Comparison of ENCODE assay signal across 10 cellular contexts in the genomic region with DNA sequence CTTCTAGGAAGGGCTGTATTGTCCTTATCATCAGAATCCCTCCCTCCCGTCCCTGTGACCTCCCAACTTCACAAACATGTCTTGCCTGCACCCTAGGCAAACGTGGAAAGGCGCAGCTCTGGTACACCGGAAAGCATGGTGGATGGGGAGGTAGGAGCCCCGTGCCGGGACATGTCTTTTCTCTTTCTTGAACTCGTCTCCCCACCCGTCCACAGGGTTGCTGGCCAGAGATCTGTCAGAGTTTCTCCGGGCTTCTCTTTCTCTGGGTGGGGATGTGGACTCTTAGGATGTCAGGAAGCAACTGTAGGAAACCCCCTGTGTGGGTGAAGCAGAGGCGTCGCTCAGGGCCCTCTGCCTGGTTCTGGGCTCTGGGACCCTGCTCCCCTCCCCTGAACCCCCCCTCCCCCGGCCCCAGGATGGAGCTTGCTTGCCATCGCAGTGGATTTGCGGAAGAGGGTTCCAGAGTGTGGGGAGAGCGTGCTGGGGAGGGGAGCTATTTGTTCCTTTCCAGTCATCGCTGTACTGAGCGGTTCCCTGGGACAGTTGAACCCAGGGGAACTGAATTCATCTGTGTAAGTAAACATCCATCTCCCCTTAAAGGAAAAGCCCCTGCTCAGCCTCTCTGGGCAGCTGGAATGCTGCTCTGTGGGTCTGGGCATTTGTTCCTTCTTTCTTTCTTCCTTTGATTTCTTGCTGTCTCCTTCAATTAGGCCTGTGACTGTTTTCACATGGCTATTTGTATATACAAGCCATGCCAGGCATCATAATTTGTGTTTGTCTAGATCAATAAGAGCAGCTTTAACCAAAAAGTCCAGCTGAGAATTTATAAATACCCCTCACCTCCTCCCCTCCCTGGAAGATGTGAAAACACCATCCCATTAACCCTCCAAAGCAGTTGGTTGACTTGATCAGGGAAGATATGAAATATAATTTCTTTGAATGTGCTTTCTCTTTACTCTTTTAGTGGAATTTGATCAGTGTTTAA.
A peak's percentile ranks its signal among the peaks of the same experiment; 100 is the strongest.
DNase-seq lines count a peak whose midpoint lies in the region; ATAC-seq and TF ChIP-seq lines count a peak whose summit lies in the region.
"Had no signal": no experiment of that assay in that cellular context is flagged by ENCODE, and none has a peak within 500 bp of the region (broad histone marks: within the 10 kb centered on the region; RNA-seq: fewer than 3 reads in every experiment).

No MANE protein-coding gene starts in this region.

- no peak for ATAC-seq in activated CD8-positive, alpha-beta T cell treated with anti-CD3 and anti-CD28 coated beads, Interleukin-2, amount 10 ng/mL, durations not matched to agents 7 days and 5 days
- ATAC-seq in left ventricle myocardium superior (peak; percentile 57), GM21576 (IDR thresholded peaks at IDR 0.05; ENCODE audit: unreplicated experiment) (no peak)

- no peak for TF ChIP-seq CTCF in GM10248 (IDR thresholded peaks at IDR 0.05; ENCODE audit: control extremely low read depth, extremely low read depth, low read depth, missing control alignments)

- H3K36me3 ChIP-seq in HUES48 (ENCODE audit: control insufficient read depth, insufficient read depth, low read length) (no peaks in the 10 kb centered on the region), skeletal muscle tissue (ENCODE audit: control insufficient read depth in 3 of 3, insufficient read depth in 3 of 3, low read length in 3 of 3) (no peaks in the 10 kb centered on the region)

- H3K4me1 Mint-ChIP-seq in activated CD8-positive, alpha-beta T cell treated with anti-CD3 and anti-CD28 coated beads, Interleukin-2, amount 10 ng/mL, durations not matched to agents 7 days and 5 days (ENCODE audit: low read depth), result peaks cover 77% of the 10 kb centered on the region

- no peak overlapping the region for H3K4me3 Mint-ChIP-seq in activated CD8-positive, alpha-beta T cell treated with anti-CD3 and anti-CD28 coated beads, Interleukin-2, amount 10 ng/mL, durations not matched to agents 7 days and 5 days
- H3K4me3 Mint-ChIP-seq: dendritic cell treated with granulocyte-macrophage colony-stimulating factor and Interleukin-4, amounts not matched to agents 40 ng/mL and 50 ng/mL, for 4 days had no signal

- peak overlapping the region; percentile 44 for H3K27ac ChIP-seq in HUES48 (ENCODE audit: low read depth, low read length)
- H3K27ac ChIP-seq in skeletal muscle tissue (ENCODE audit: low read depth, low read length), result peak overlapping the region; percentile 65

- POLR2A ChIA-PET in activated CD8-positive, alpha-beta T cell treated with anti-CD3 and anti-CD28 coated beads, Interleukin-2, amount 10 ng/mL, durations not matched to agents 7 days and 5 days (lab: Charles Lee), result interaction anchor here (0.6 kb wide), 1 partner anchor 1046 kb away, joined by 3 read pairs; no protein-coding TSS in a partner anchor
- POLR2A ChIA-PET in GM10248 (lab: Yijun Ruan, JAX), result no interaction called here

- H3K9ac ChIP-seq in HUES48 (ENCODE audit: low read depth, low read length) (no peak overlapping the region), skeletal muscle tissue (ENCODE audit: low read depth in 1 of 3, low read length in 3 of 3) (peak overlapping the region; percentile 35 to 68 (median 47))

- intact Hi-C loops in left ventricle myocardium superior (cut with micrococcal nuclease), result no loop called here

- H3K4me3 ChIP-seq in HUES48 (ENCODE audit: low read depth, low read length) (no peak overlapping the region), skeletal muscle tissue (ENCODE audit: low read length in 3 of 3) (peak overlapping the region; percentile 24 to 45 (median 31))

- H3K4me1 ChIP-seq in HUES48 (ENCODE audit: control insufficient read depth, insufficient read depth, low read length), result peaks cover 64% of the 10 kb centered on the region
- H3K4me1 ChIP-seq in skeletal muscle tissue (ENCODE audit: control insufficient read depth in 3 of 3, insufficient read depth in 3 of 3, low read length in 3 of 3), result peaks cover 85 to 90% (median 87%) of the 10 kb centered on the region in 3 donors

- CTCF ChIA-PET in activated CD8-positive, alpha-beta T cell treated with anti-CD3 and anti-CD28 coated beads, Interleukin-2, amount 10 ng/mL, durations not matched to agents 7 days and 5 days (lab: Charles Lee), result interaction anchor here (1.8 kb wide), 1 partner anchor 9 kb away, joined by 6 read pairs; no protein-coding TSS in a partner anchor
- CTCF ChIA-PET in GM10248 (lab: Yijun Ruan, JAX), result interaction anchor here (1.1 to 2.0 kb wide), 4 partner anchors 14 to 57 kb away, joined by 3 to 5 read pairs (median 4); no protein-coding TSS in a partner anchor

- H3K27me3 ChIP-seq in HUES48 (ENCODE audit: control insufficient read depth, insufficient read depth, low read length) (no peaks in the 10 kb centered on the region), skeletal muscle tissue (ENCODE audit: control insufficient read depth in 3 of 3, insufficient read depth in 3 of 3, low read length in 3 of 3) (no peaks in the 10 kb centered on the region)

- peak overlapping the region; percentile 60 for H3K27ac Mint-ChIP-seq in activated CD8-positive, alpha-beta T cell treated with anti-CD3 and anti-CD28 coated beads, Interleukin-2, amount 10 ng/mL, durations not matched to agents 7 days and 5 days
- H3K27ac Mint-ChIP-seq: dendritic cell treated with granulocyte-macrophage colony-stimulating factor and Interleukin-4, amounts not matched to agents 40 ng/mL and 50 ng/mL, for 4 days had no signal

- no peaks in the 10 kb centered on the region for H3K27me3 Mint-ChIP-seq in activated CD8-positive, alpha-beta T cell treated with anti-CD3 and anti-CD28 coated beads, Interleukin-2, amount 10 ng/mL, durations not matched to agents 7 days and 5 days (ENCODE audit: low read depth)

- H3K36me3 Mint-ChIP-seq in activated CD8-positive, alpha-beta T cell treated with anti-CD3 and anti-CD28 coated beads, Interleukin-2, amount 10 ng/mL, durations not matched to agents 7 days and 5 days (ENCODE audit: low read depth), result peaks cover 15% of the 10 kb centered on the region

- DNase-seq in activated CD8-positive, alpha-beta T cell treated with anti-CD3 and anti-CD28 coated beads, Interleukin-2, amount 10 ng/mL, durations not matched to agents 7 days and 5 days, result no peak
- DNase-seq in left ventricle myocardium superior, result no peak
- DNase-seq in GM10248 (ENCODE audit: extremely low spot score), result no peak
- no peak for DNase-seq in NCI-H748 (lab: John Stamatoyannopoulos, UW; ENCODE audit: unreplicated experiment)
- DNase-seq in NCI-H2227 (lab: John Stamatoyannopoulos, UW; ENCODE audit: unreplicated experiment), result no peak
- DNase-seq: SIG-M5 had no signal

- no peaks in the 10 kb centered on the region for H3K9me3 Mint-ChIP-seq in activated CD8-positive, alpha-beta T cell treated with anti-CD3 and anti-CD28 coated beads, Interleukin-2, amount 10 ng/mL, durations not matched to agents 7 days and 5 days (ENCODE audit: insufficient read depth)
- H3K9me3 Mint-ChIP-seq: dendritic cell treated with granulocyte-macrophage colony-stimulating factor and Interleukin-4, amounts not matched to agents 40 ng/mL and 50 ng/mL, for 4 days had no signal

- H3K9me3 ChIP-seq in HUES48 (ENCODE audit: control insufficient read depth, insufficient read depth, low read length) (no peaks in the 10 kb centered on the region), skeletal muscle tissue (ENCODE audit: control insufficient read depth in 3 of 3, low read length in 3 of 3) (no peaks in the 10 kb centered on the region)
